9 cellular contexts compared by ENCODE assay signal in the genomic region with DNA sequence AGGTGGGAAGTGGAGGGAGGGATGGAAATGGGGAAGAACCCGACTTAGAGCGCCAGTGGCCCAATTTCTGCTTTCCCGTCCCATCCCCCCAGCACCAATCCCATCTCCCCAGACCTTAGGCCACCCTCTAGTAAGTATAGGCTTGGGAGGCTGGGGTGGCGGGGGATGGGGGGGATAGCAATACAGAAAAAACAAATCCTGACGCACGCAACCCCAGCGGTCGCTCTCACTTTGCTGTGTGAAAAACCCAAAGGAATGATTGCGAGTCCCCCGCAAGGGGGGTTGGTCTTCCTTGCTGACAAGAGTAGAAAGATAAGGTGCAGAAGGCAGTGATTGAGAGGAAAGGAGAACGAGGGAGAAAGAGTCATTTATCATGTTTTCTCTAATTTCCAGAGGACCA. TPM values are rescaled to one million over a fixed set of nuclear protein-coding genes. Genes with fewer than 3 reads are reported as not detected.
DNase-seq lines count a peak whose midpoint lies in the region; ATAC-seq and TF ChIP-seq lines count a peak whose summit lies in the region.
"Had no signal": no experiment of that assay in that cellular context is flagged by ENCODE, and none has a peak within 500 bp of the region (broad histone marks: within the 10 kb centered on the region; RNA-seq: fewer than 3 reads in every experiment).

No MANE protein-coding gene starts in this region.

- POLR2A ChIA-PET in HEK293T (lab: Yijun Ruan, JAX), result interaction anchor here (0.5 kb wide), 1 partner anchor 52 kb away, joined by 3 read pairs; a partner anchor contains a TSS

- H3K27me3 ChIP-seq in left ventricle myocardium inferior (ENCODE audit: low read depth), result peaks cover 39% of the 10 kb centered on the region
- no peaks in the 10 kb centered on the region for H3K27me3 ChIP-seq in sigmoid colon

- H3K27ac ChIP-seq in left ventricle myocardium inferior (replicated peaks) (peak overlapping the region; percentile 83), sigmoid colon (peak overlapping the region; percentile 70 to 82 (median 78))

- intact Hi-C loops in left ventricle myocardium inferior (cut with micrococcal nuclease) (loop anchor here (10.0 kb wide), 1 partner anchor 85 kb away; no protein-coding TSS in a partner anchor), sigmoid colon (cut with DNase I) (loop anchor here (10.0 kb wide), 1 partner anchor 85 kb away; no protein-coding TSS in a partner anchor)

- peak; percentile 34 for DNase-seq in HEK293T (ENCODE audit: extremely low spot score)
- no peak for DNase-seq in T-helper 17 cell
- peak; percentile 16 for DNase-seq in left ventricle myocardium inferior
- DNase-seq in sigmoid colon, result no peak
- no peak for DNase-seq in foreskin melanocyte
- no peak for DNase-seq in activated CD8-positive, alpha-beta memory T cell treated with anti-CD3 and anti-CD28 coated beads, Interleukin-2, amount 10 ng/mL, durations not matched to agents 7 days and 5 days
- DNase-seq in stimulated activated CD4-positive, alpha-beta T cell treated with anti-CD3 and anti-CD28 coated beads, Interleukin-1b, Interleukin-23, amount 100 ng/mL, for 48 hours, result no peak
- no peak for DNase-seq in SIG-M5 (lab: John Stamatoyannopoulos, UW)

- H3K4me3 ChIP-seq in left ventricle myocardium inferior (peak overlapping the region; percentile 74), sigmoid colon (peak overlapping the region; percentile 33 to 67 (median 64))

- H3K4me1 Mint-ChIP-seq in T-helper 17 cell, result peaks cover 5% of the 10 kb centered on the region
- H3K4me1 Mint-ChIP-seq in activated CD8-positive, alpha-beta memory T cell treated with anti-CD3 and anti-CD28 coated beads, Interleukin-2, amount 10 ng/mL, durations not matched to agents 7 days and 5 days, result no peaks in the 10 kb centered on the region

- peak overlapping the region; percentile 53 for H3K4me3 Mint-ChIP-seq in T-helper 17 cell
- no peak overlapping the region for H3K4me3 Mint-ChIP-seq in activated CD8-positive, alpha-beta memory T cell treated with anti-CD3 and anti-CD28 coated beads, Interleukin-2, amount 10 ng/mL, durations not matched to agents 7 days and 5 days

- no peak for TF ChIP-seq CTCF in left ventricle myocardium inferior (IDR thresholded peaks at IDR 0.05; ENCODE audit: borderline replicate concordance)
- TF ChIP-seq CTCF in sigmoid colon (IDR thresholded peaks at IDR 0.05), result no peak

- no peaks in the 10 kb centered on the region for H3K36me3 Mint-ChIP-seq in T-helper 17 cell (ENCODE audit: low read depth)
- H3K36me3 Mint-ChIP-seq in activated CD8-positive, alpha-beta memory T cell treated with anti-CD3 and anti-CD28 coated beads, Interleukin-2, amount 10 ng/mL, durations not matched to agents 7 days and 5 days, result no peaks in the 10 kb centered on the region

- no peaks in the 10 kb centered on the region for H3K9me3 ChIP-seq in T-helper 17 cell (ENCODE audit: control insufficient read depth, low read length, poor library complexity, severe bottlenecking)
- peaks cover 9% of the 10 kb centered on the region for H3K9me3 ChIP-seq in left ventricle myocardium inferior (replicated peaks)
- no peaks in the 10 kb centered on the region for H3K9me3 ChIP-seq in sigmoid colon

- H3K9me3 Mint-ChIP-seq in activated CD8-positive, alpha-beta memory T cell treated with anti-CD3 and anti-CD28 coated beads, Interleukin-2, amount 10 ng/mL, durations not matched to agents 7 days and 5 days (ENCODE audit: low read depth), result no peaks in the 10 kb centered on the region

- H3K4me1 ChIP-seq in left ventricle myocardium inferior, result peaks cover 22% of the 10 kb centered on the region
- peaks cover 0 to 8% (median 5%) of the 10 kb centered on the region in 4 donors for H3K4me1 ChIP-seq in sigmoid colon

- CTCF ChIA-PET in HEK293T (lab: Yijun Ruan, JAX), result interaction anchor here (1.6 kb wide), 1 partner anchor 21 kb away, joined by 3 read pairs; no protein-coding TSS in a partner anchor
- CTCF ChIA-PET in activated CD8-positive, alpha-beta memory T cell treated with anti-CD3 and anti-CD28 coated beads, Interleukin-2, amount 10 ng/mL, durations not matched to agents 7 days and 5 days (lab: Charles Lee), result interaction anchor here (1.5 kb wide), 2 partner anchors 8 to 249 kb away, joined by 3 to 4 read pairs; no protein-coding TSS in a partner anchor

- no peak for TF ChIP-seq EP300 in sigmoid colon (IDR thresholded peaks at IDR 0.05)

- peaks cover 63% of the 10 kb centered on the region for H3K27me3 Mint-ChIP-seq in T-helper 17 cell
- peaks cover 83% of the 10 kb centered on the region for H3K27me3 Mint-ChIP-seq in activated CD8-positive, alpha-beta memory T cell treated with anti-CD3 and anti-CD28 coated beads, Interleukin-2, amount 10 ng/mL, durations not matched to agents 7 days and 5 days

- no peak overlapping the region for H3K27ac Mint-ChIP-seq in T-helper 17 cell
- H3K27ac Mint-ChIP-seq in activated CD8-positive, alpha-beta memory T cell treated with anti-CD3 and anti-CD28 coated beads, Interleukin-2, amount 10 ng/mL, durations not matched to agents 7 days and 5 days, result no peak overlapping the region

- no peaks in the 10 kb centered on the region for H3K36me3 ChIP-seq in left ventricle myocardium inferior
- H3K36me3 ChIP-seq in sigmoid colon, result no peaks in the 10 kb centered on the region

- no peak for TF ChIP-seq POLR2A in sigmoid colon (IDR thresholded peaks at IDR 0.05)

- ATAC-seq in T-helper 17 cell, result no peak
- ATAC-seq in activated CD8-positive, alpha-beta memory T cell treated with anti-CD3 and anti-CD28 coated beads, Interleukin-2, amount 10 ng/mL, durations not matched to agents 7 days and 5 days, result no peak

- 73 to 84% methylated on average over 11 of the region's 11 CpGs for WGBS in sigmoid colon, 2 donors

TF ChIP-seq in HEK293T, 16 proteins besides CTCF, POLR2A, EP300 and RAD21:
- TF ChIP-seq LEF1 (IDR thresholded peaks at IDR 0.05; ENCODE audit: borderline replicate concordance) (no peak), SP1 (IDR thresholded peaks at IDR 0.05) (no peak), ELF4 (IDR thresholded peaks at IDR 0.05) (no peak), L3MBTL2 (conservative IDR thresholded peaks at IDR 0.05) (no peak), HDGF (IDR thresholded peaks at IDR 0.05; ENCODE audit: borderline replicate concordance) (no peak), TARDBP (IDR thresholded peaks at IDR 0.05) (no peak), FOXM1 (IDR thresholded peaks at IDR 0.05; ENCODE audit: borderline replicate concordance) (no peak), CTBP1 (IDR thresholded peaks at IDR 0.05; ENCODE audit: borderline replicate concordance) (no peak), FOXK2 (IDR thresholded peaks at IDR 0.05) (no peak), ZNF384 (IDR thresholded peaks at IDR 0.05) (no peak), ARNT (IDR thresholded peaks at IDR 0.05) (no peak), BHLHE40 (IDR thresholded peaks at IDR 0.05; ENCODE audit: borderline replicate concordance) (no peak)

RNA-seq across cellular contexts. Expression of a gene that starts 0.9 kb away (rescaled TPM):
- total RNA-seq in T-helper 17 cell, result not detected
- 43.2 TPM for total RNA-seq in left ventricle myocardium inferior
- total RNA-seq in sigmoid colon, result 10 to 100 TPM; 31.8 to 64.5 (median 48.2) TPM
- polyA plus RNA-seq in sigmoid colon, result 10 to 100 TPM in 1 of 3 donors, 1 to 10 TPM in 2; 5.4 to 22.7 (median 5.5) TPM
- total RNA-seq in activated CD8-positive, alpha-beta memory T cell treated with anti-CD3 and anti-CD28 coated beads, Interleukin-2, amount 10 ng/mL, durations not matched to agents 7 days and 5 days, result not detected
- total RNA-seq: T-helper 1 cell treated with Interleukin-12 subunit alpha and Interleukin-12 subunit beta and Interleukin-4 antibody, amounts not matched to agents 30 ng/mL and 1 ng/mL, for 36 hours had no signal

RNA-seq across cellular contexts. Expression of a gene that starts 52.2 kb away (rescaled TPM):
- total RNA-seq in T-helper 17 cell (10 to 100 TPM; 12.1 to 15.2 TPM), left ventricle myocardium inferior (7.3 TPM), sigmoid colon (10 to 100 TPM; 13.6 to 26.8 (median 17.1) TPM)
- polyA plus RNA-seq in sigmoid colon, result 100 to 1,000 TPM in 1 of 3 donors, 10 to 100 TPM in 2; 28.2 to 114 (median 42.8) TPM
- 10 to 100 TPM; 56.7 to 78.9 TPM for total RNA-seq in activated CD8-positive, alpha-beta memory T cell treated with anti-CD3 and anti-CD28 coated beads, Interleukin-2, amount 10 ng/mL, durations not matched to agents 7 days and 5 days

Comparison
In these comparisons a context has a peak if more than half of its experiments do, and no peak if none do; other contexts are left out.
1. DNase-seq: peak in HEK293T (single experiment) and left ventricle myocardium inferior (single experiment); none in T-helper 17 cell (0 of 3), sigmoid colon (single experiment), foreskin melanocyte (single experiment), activated CD8-positive, alpha-beta memory T cell treated with anti-CD3 and anti-CD28 coated beads, Interleukin-2, amount 10 ng/mL, durations not matched to agents 7 days and 5 days (single experiment), stimulated activated CD4-positive, alpha-beta T cell treated with anti-CD3 and anti-CD28 coated beads, Interleukin-1b, Interleukin-23, amount 100 ng/mL, for 48 hours (single experiment) and SIG-M5 (single experiment).
2. RNA of a gene that starts 0.9 kb away (total RNA-seq): 31.8 to 64.5 TPM in sigmoid colon and 43.2 TPM in left ventricle myocardium inferior (single experiment); not detected in activated CD8-positive, alpha-beta memory T cell treated with anti-CD3 and anti-CD28 coated beads, Interleukin-2, amount 10 ng/mL, durations not matched to agents 7 days and 5 days and not detected in T-helper 17 cell; every median in the first group is over 10 times any median in the second.